In genomic region chr13:114023716-114024602, GRCh38 we compare ENCODE assay signal across 1 cellular context.
TF ChIP-seq lines count a peak whose summit lies in the region.

No MANE protein-coding gene starts in this region.

TF ChIP-seq in GM23338, 12 proteins besides CTCF, POLR2A, EP300 and RAD21:
- TF ChIP-seq NANOG (IDR thresholded peaks at IDR 0.05; ENCODE audit: borderline replicate concordance) = no peak
- TF ChIP-seq JUNB (IDR thresholded peaks at IDR 0.05; ENCODE audit: unreplicated experiment) = no peak
- TF ChIP-seq EZH2 (IDR thresholded peaks at IDR 0.05; ENCODE audit: low read depth, unreplicated experiment) = no peak
- no peak for TF ChIP-seq POLR2AphosphoS5 (IDR thresholded peaks at IDR 0.05; ENCODE audit: low read depth)
- no peak for TF ChIP-seq ETS1 (IDR thresholded peaks at IDR 0.05)
- TF ChIP-seq CREB1 (CRISPR knock-in tag; IDR thresholded peaks at IDR 0.05; ENCODE audit: low read depth) = no peak
- TF ChIP-seq ZNF462 (CRISPR knock-in tag; IDR thresholded peaks at IDR 0.05) = no peak
- TF ChIP-seq EZH2phosphoT487 (IDR thresholded peaks at IDR 0.05; ENCODE audit: unreplicated experiment) = no peak
- TF ChIP-seq, protein P1, sequence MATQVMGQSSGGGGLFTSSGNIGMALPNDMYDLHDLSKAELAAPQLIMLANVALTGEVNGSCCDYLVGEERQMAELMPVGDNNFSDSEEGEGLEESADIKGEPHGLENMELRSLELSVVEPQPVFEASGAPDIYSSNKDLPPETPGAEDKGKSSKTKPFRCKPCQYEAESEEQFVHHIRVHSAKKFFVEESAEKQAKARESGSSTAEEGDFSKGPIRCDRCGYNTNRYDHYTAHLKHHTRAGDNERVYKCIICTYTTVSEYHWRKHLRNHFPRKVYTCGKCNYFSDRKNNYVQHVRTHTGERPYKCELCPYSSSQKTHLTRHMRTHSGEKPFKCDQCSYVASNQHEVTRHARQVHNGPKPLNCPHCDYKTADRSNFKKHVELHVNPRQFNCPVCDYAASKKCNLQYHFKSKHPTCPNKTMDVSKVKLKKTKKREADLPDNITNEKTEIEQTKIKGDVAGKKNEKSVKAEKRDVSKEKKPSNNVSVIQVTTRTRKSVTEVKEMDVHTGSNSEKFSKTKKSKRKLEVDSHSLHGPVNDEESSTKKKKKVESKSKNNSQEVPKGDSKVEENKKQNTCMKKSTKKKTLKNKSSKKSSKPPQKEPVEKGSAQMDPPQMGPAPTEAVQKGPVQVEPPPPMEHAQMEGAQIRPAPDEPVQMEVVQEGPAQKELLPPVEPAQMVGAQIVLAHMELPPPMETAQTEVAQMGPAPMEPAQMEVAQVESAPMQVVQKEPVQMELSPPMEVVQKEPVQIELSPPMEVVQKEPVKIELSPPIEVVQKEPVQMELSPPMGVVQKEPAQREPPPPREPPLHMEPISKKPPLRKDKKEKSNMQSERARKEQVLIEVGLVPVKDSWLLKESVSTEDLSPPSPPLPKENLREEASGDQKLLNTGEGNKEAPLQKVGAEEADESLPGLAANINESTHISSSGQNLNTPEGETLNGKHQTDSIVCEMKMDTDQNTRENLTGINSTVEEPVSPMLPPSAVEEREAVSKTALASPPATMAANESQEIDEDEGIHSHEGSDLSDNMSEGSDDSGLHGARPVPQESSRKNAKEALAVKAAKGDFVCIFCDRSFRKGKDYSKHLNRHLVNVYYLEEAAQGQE (IDR thresholded peaks at IDR 0.05; ENCODE audit: unreplicated experiment) = no peak
- no peak for TF ChIP-seq STAT1 (IDR thresholded peaks at IDR 0.05; ENCODE audit: unreplicated experiment)
- TF ChIP-seq ZNF114 (CRISPR knock-in tag; IDR thresholded peaks at IDR 0.05) = no peak
- no peak for TF ChIP-seq ZNF331 (CRISPR knock-in tag; IDR thresholded peaks at IDR 0.05; ENCODE audit: low read depth)
